ENCODE assay signal across 20 cellular contexts in genomic region chr1:120942945-120943319, GRCh38. TPM values are rescaled to one million over a fixed set of nuclear protein-coding genes. Genes with fewer than 3 reads are reported as not detected.
A peak's percentile ranks its signal among the peaks of the same experiment; 100 is the strongest.
DNase-seq lines count a peak whose midpoint lies in the region; ATAC-seq and TF ChIP-seq lines count a peak whose summit lies in the region.
"Not testable (repeated sequence)": the region's sequence is repeated elsewhere in the genome, so short reads cannot be mapped to it uniquely, and the experiment has no call there.
"Had no signal": no experiment of that assay in that cellular context is flagged by ENCODE, and none has a peak within 500 bp of the region (broad histone marks: within the 10 kb centered on the region; RNA-seq: fewer than 3 reads in every experiment).

No MANE protein-coding gene starts in this region.

- H3K4me3 ChIP-seq in OCI-LY1 (ENCODE audit: low read depth, low read length, poor library complexity, severe bottlenecking), result not testable (repeated sequence)

- not testable (repeated sequence) for H4K20me1 ChIP-seq in OCI-LY1 (ENCODE audit: insufficient read depth, low read length)

- not testable (repeated sequence) for H3F3A ChIP-seq in OCI-LY1 (ENCODE audit: insufficient read depth, low read length)

- H3K9ac ChIP-seq in OCI-LY1 (ENCODE audit: low read length), result not testable (repeated sequence)

- not testable (repeated sequence) for H3K36me3 ChIP-seq in OCI-LY1 (ENCODE audit: insufficient read depth, low read length)

- not testable (repeated sequence) for H3K9me2 ChIP-seq in OCI-LY1 (ENCODE audit: low read depth, low read length)

- CTCF ChIA-PET in WTC11 (lab: Charles Lee), result not testable (repeated sequence)

- H3K4me2 ChIP-seq in OCI-LY1 (ENCODE audit: low read length), result not testable (repeated sequence)

- not testable (repeated sequence) for H2AFZ ChIP-seq in OCI-LY1 (ENCODE audit: low read length)

- POLR2A ChIA-PET in WTC11 (lab: Charles Lee), result not testable (repeated sequence)

- DNase-seq in WTC11 (ENCODE audit: low spot score); central memory CD8-positive, alpha-beta T cell (ENCODE audit: low spot score in 2 of 2); left colon: not testable (repeated sequence)

- H3K27me3 ChIP-seq in OCI-LY1 (ENCODE audit: insufficient read depth, low read length), result not testable (repeated sequence)

- ATAC-seq in GM18498 (IDR thresholded peaks at IDR 0.05; ENCODE audit: unreplicated experiment), result peak; percentile 6
- peak; percentile 20 for ATAC-seq in WTC11
- ATAC-seq in activated T-helper 17 cell treated with anti-CD3 and anti-CD28 coated beads, Interleukin-2, amount 50 U/mL, for 72 hours (replicated peaks); central memory CD8-positive, alpha-beta T cell (replicated peaks; ENCODE audit: extremely low read depth, poor library complexity, severe bottlenecking): not testable (repeated sequence)
- peak; percentile 17 for ATAC-seq in left colon

- H3K27ac ChIP-seq in OCI-LY1 (ENCODE audit: low read depth, low read length, poor library complexity, severe bottlenecking), result peak overlapping the region; percentile 72

- H3K9me3 ChIP-seq in OCI-LY1 (ENCODE audit: low read length), result not testable (repeated sequence)

- H3K4me1 Mint-ChIP-seq in WTC11 (peaks cover 14% of the 10 kb centered on the region), nephron (peaks cover 12% of the 10 kb centered on the region)
- H3K4me1 Mint-ChIP-seq in activated T-helper 17 cell treated with anti-CD3 and anti-CD28 coated beads, Interleukin-2, amount 50 U/mL, for 72 hours, result peaks cover 10% of the 10 kb centered on the region
- H3K4me1 Mint-ChIP-seq in central memory CD8-positive, alpha-beta T cell, result peaks cover 19% of the 10 kb centered on the region

- H3K36me3 Mint-ChIP-seq in WTC11; activated T-helper 17 cell treated with anti-CD3 and anti-CD28 coated beads, Interleukin-2, amount 50 U/mL, for 72 hours (ENCODE audit: low read depth); nephron (ENCODE audit: low read depth): not testable (repeated sequence)
- peaks cover 18% of the 10 kb centered on the region for H3K36me3 Mint-ChIP-seq in central memory CD8-positive, alpha-beta T cell (ENCODE audit: insufficient read depth)

- peaks cover 12% of the 10 kb centered on the region for H3K4me1 ChIP-seq in OCI-LY1 (ENCODE audit: insufficient read depth, low read length, severe bottlenecking)

- not testable (repeated sequence) for H3K27me3 Mint-ChIP-seq in WTC11 (ENCODE audit: low read depth); activated T-helper 17 cell treated with anti-CD3 and anti-CD28 coated beads, Interleukin-2, amount 50 U/mL, for 72 hours; central memory CD8-positive, alpha-beta T cell; nephron (ENCODE audit: low read depth)

- intact Hi-C loops in left colon (cut with DNase I, micrococcal nuclease), result not testable (repeated sequence)

- H3K4me3 Mint-ChIP-seq in WTC11, result peak overlapping the region; percentile 81
- H3K4me3 Mint-ChIP-seq in activated T-helper 17 cell treated with anti-CD3 and anti-CD28 coated beads, Interleukin-2, amount 50 U/mL, for 72 hours, result peak overlapping the region; percentile 81
- peak overlapping the region; percentile 88 for H3K4me3 Mint-ChIP-seq in central memory CD8-positive, alpha-beta T cell
- peak overlapping the region in 1 of 3 experiments; percentile 89 for H3K4me3 Mint-ChIP-seq in nephron

- not testable (repeated sequence) for H3K79me2 ChIP-seq in OCI-LY1 (ENCODE audit: insufficient read depth, low read length)

- not testable (repeated sequence) for TF ChIP-seq CTCF in OCI-LY1 (IDR thresholded peaks at IDR 0.05; ENCODE audit: low read length); WTC11 (IDR thresholded peaks at IDR 0.05); nephron (IDR thresholded peaks at IDR 0.05; ENCODE audit: unreplicated experiment in 3 of 3)

- H3K27ac Mint-ChIP-seq in WTC11 (peak overlapping the region; percentile 100; the same call in 1 of the 2 replicates), nephron (peak overlapping the region; percentile 94 to 98 (median 95))
- peak overlapping the region; percentile 97 for H3K27ac Mint-ChIP-seq in activated T-helper 17 cell treated with anti-CD3 and anti-CD28 coated beads, Interleukin-2, amount 50 U/mL, for 72 hours
- H3K27ac Mint-ChIP-seq in central memory CD8-positive, alpha-beta T cell (ENCODE audit: low read depth), result peak overlapping the region; percentile 100

- H3K9me3 Mint-ChIP-seq in WTC11; activated T-helper 17 cell treated with anti-CD3 and anti-CD28 coated beads, Interleukin-2, amount 50 U/mL, for 72 hours; central memory CD8-positive, alpha-beta T cell; nephron: not testable (repeated sequence)

RNA-seq across cellular contexts. Expression of gene PPIAL4A, which starts 53.4 kb away (rescaled TPM):
- not detected in 3 replicates for total RNA-seq in WTC11 (2021)
- total RNA-seq in activated T-helper 17 cell treated with anti-CD3 and anti-CD28 coated beads, Interleukin-2, amount 50 U/mL, for 72 hours, result not detected
- total RNA-seq in left colon, result not detected
- total RNA-seq: activated CD4-positive, alpha-beta T cell treated with anti-CD3 and anti-CD28 coated beads, Interleukin-2, amount 10 ng/mL, durations not matched to agents 24 days and 14 days; activated T-helper 1 cell treated with anti-CD3 and anti-CD28 coated beads, Interleukin-12 subunit alpha, Interleukin-12 subunit beta, Interleukin-2, Interleukin-4 antibody, amounts not matched to agents 30 ng/mL and 10 ng/mL and 1 ng/mL, durations not matched to agents 14 hours and 24 hours and 36 hours; ascending aorta; cardiac muscle cell; Daoy; esophagus mucosa; fibroblast of villous mesenchyme; IMR-90; liver; ovary; skeletal muscle tissue; suprapubic skin; upper lobe of right lung had no signal
